18 cellular contexts compared by ENCODE assay signal in genomic region chr14:96851694-96852381, GRCh38. TPM values are rescaled to one million over a fixed set of nuclear protein-coding genes. Genes with fewer than 3 reads are reported as not detected.
DNase-seq lines count a peak whose midpoint lies in the region; ATAC-seq and TF ChIP-seq lines count a peak whose summit lies in the region.
"Had no signal": no experiment of that assay in that cellular context is flagged by ENCODE, and none has a peak within 500 bp of the region (broad histone marks: within the 10 kb centered on the region; RNA-seq: fewer than 3 reads in every experiment).

No MANE protein-coding gene starts in this region.

- H3K4me1 ChIP-seq in HEK293 (ENCODE audit: control insufficient read depth, insufficient read depth, low read length) (no peaks in the 10 kb centered on the region), endodermal cell (ENCODE audit: control insufficient read depth, insufficient read depth, low read length) (no peaks in the 10 kb centered on the region)
- H3K4me1 ChIP-seq: HAP-1 had no signal

- no peaks in the 10 kb centered on the region for H3K9me3 Mint-ChIP-seq in activated naive CD4-positive, alpha-beta T cell treated with anti-CD3 and anti-CD28 coated beads, Interleukin-2, amount 50 U/mL, for 72 hours
- no peaks in the 10 kb centered on the region for H3K9me3 Mint-ChIP-seq in activated naive CD4-positive, alpha-beta T cell treated with anti-CD3 and anti-CD28 coated beads for 36 hours
- H3K9me3 Mint-ChIP-seq in activated T-helper 2 cell treated with anti-CD3 and anti-CD28 coated beads, Interferon-gamma antibody, Interleukin-2, Interleukin-4, amounts not matched to agents 10 μg/mL and 5 μg/mL and 100 μg/mL, durations not matched to agents 14 hours and 24 hours and 36 hours: no peaks in the 10 kb centered on the region
- no peaks in the 10 kb centered on the region for H3K9me3 Mint-ChIP-seq in stimulated activated effector memory CD8-positive, alpha-beta T cell treated with anti-CD3 and anti-CD28 coated beads, Interleukin-12 subunit alpha, Interleukin-12 subunit beta, amount 100 ng/mL, for 72 hours
- H3K9me3 Mint-ChIP-seq in endodermal cell: no peaks in the 10 kb centered on the region
- H3K9me3 Mint-ChIP-seq: CD4-positive, alpha-beta T cell; IgD-negative memory B cell had no signal

- H3K36me3 Mint-ChIP-seq in activated naive CD4-positive, alpha-beta T cell treated with anti-CD3 and anti-CD28 coated beads, Interleukin-2, amount 50 U/mL, for 72 hours: peaks cover 11 to 17% of the 10 kb centered on the region in 2 donors
- peaks cover 39% of the 10 kb centered on the region for H3K36me3 Mint-ChIP-seq in activated naive CD4-positive, alpha-beta T cell treated with anti-CD3 and anti-CD28 coated beads for 36 hours (ENCODE audit: low read depth)
- peaks cover 50% of the 10 kb centered on the region for H3K36me3 Mint-ChIP-seq in activated T-helper 2 cell treated with anti-CD3 and anti-CD28 coated beads, Interferon-gamma antibody, Interleukin-2, Interleukin-4, amounts not matched to agents 10 μg/mL and 5 μg/mL and 100 μg/mL, durations not matched to agents 14 hours and 24 hours and 36 hours (ENCODE audit: low read depth)
- H3K36me3 Mint-ChIP-seq in stimulated activated effector memory CD8-positive, alpha-beta T cell treated with anti-CD3 and anti-CD28 coated beads, Interleukin-12 subunit alpha, Interleukin-12 subunit beta, amount 100 ng/mL, for 72 hours: peaks cover 59% of the 10 kb centered on the region
- H3K36me3 Mint-ChIP-seq in endodermal cell (ENCODE audit: low read depth): peaks cover 25% of the 10 kb centered on the region

- H3K27me3 ChIP-seq in endodermal cell (ENCODE audit: control insufficient read depth, insufficient read depth, low read length, poor library complexity, severe bottlenecking): no peaks in the 10 kb centered on the region

- no peaks in the 10 kb centered on the region for H3K27me3 Mint-ChIP-seq in activated naive CD4-positive, alpha-beta T cell treated with anti-CD3 and anti-CD28 coated beads for 36 hours (ENCODE audit: low read depth)
- H3K27me3 Mint-ChIP-seq in activated T-helper 2 cell treated with anti-CD3 and anti-CD28 coated beads, Interferon-gamma antibody, Interleukin-2, Interleukin-4, amounts not matched to agents 10 μg/mL and 5 μg/mL and 100 μg/mL, durations not matched to agents 14 hours and 24 hours and 36 hours (ENCODE audit: low read depth): no peaks in the 10 kb centered on the region
- H3K27me3 Mint-ChIP-seq in endodermal cell (ENCODE audit: insufficient read depth): no peaks in the 10 kb centered on the region
- H3K27me3 Mint-ChIP-seq: CD4-positive, alpha-beta T cell; IgD-negative memory B cell had no signal

- intact Hi-C loops in activated naive CD4-positive, alpha-beta T cell treated with anti-CD3 and anti-CD28 coated beads for 36 hours (cut with micrococcal nuclease): loop anchor here (5.0 kb wide), 1 partner anchor 55 kb away; the partner anchor contains the start of gene VRK1
- intact Hi-C loops in activated T-helper 2 cell treated with anti-CD3 and anti-CD28 coated beads, Interferon-gamma antibody, Interleukin-2, Interleukin-4, amounts not matched to agents 10 μg/mL and 5 μg/mL and 100 μg/mL, durations not matched to agents 14 hours and 24 hours and 36 hours (cut with micrococcal nuclease): loop anchor here (5.0 kb wide), 1 partner anchor 55 kb away; the partner anchor contains the start of gene VRK1

- POLR2A ChIA-PET in HEK293 (lab: Yijun Ruan, JAX): no interaction called here

- ATAC-seq in activated naive CD4-positive, alpha-beta T cell treated with anti-CD3 and anti-CD28 coated beads, Interleukin-2, amount 50 U/mL, for 72 hours: peak; percentile 62 to 92
- peak; percentile 31 for ATAC-seq in stimulated activated effector memory CD8-positive, alpha-beta T cell treated with anti-CD3 and anti-CD28 coated beads, Interleukin-12 subunit alpha, Interleukin-12 subunit beta, amount 100 ng/mL, for 72 hours
- no peak for ATAC-seq in GM18873 (IDR thresholded peaks at IDR 0.05; ENCODE audit: low FRiP score, unreplicated experiment)
- ATAC-seq: Panc1 had no signal

- H3K4me3 ChIP-seq in HEK293 (ENCODE audit: low read depth, low read length) (no peak overlapping the region), endodermal cell (ENCODE audit: low read length) (no peak overlapping the region)
- H3K4me3 ChIP-seq: HAP-1 had no signal

- TF ChIP-seq CTCF in HEK293 (tag by site-specific recombination; IDR thresholded peaks at IDR 0.05) (no peak), endodermal cell (conservative IDR thresholded peaks at IDR 0.05) (no peak)

- peaks cover 19% of the 10 kb centered on the region for H3K4me1 Mint-ChIP-seq in activated naive CD4-positive, alpha-beta T cell treated with anti-CD3 and anti-CD28 coated beads for 36 hours (ENCODE audit: low read depth)
- H3K4me1 Mint-ChIP-seq in activated T-helper 2 cell treated with anti-CD3 and anti-CD28 coated beads, Interferon-gamma antibody, Interleukin-2, Interleukin-4, amounts not matched to agents 10 μg/mL and 5 μg/mL and 100 μg/mL, durations not matched to agents 14 hours and 24 hours and 36 hours (ENCODE audit: low read depth): peaks cover 27% of the 10 kb centered on the region
- H3K4me1 Mint-ChIP-seq in stimulated activated effector memory CD8-positive, alpha-beta T cell treated with anti-CD3 and anti-CD28 coated beads, Interleukin-12 subunit alpha, Interleukin-12 subunit beta, amount 100 ng/mL, for 72 hours: no peaks in the 10 kb centered on the region
- H3K4me1 Mint-ChIP-seq in endodermal cell: peaks cover 10% of the 10 kb centered on the region

- no peak overlapping the region for H3K9ac ChIP-seq in endodermal cell (ENCODE audit: extremely low read depth, low read length, poor library complexity, severe bottlenecking)

- H3K4me3 Mint-ChIP-seq in activated naive CD4-positive, alpha-beta T cell treated with anti-CD3 and anti-CD28 coated beads for 36 hours: no peak overlapping the region
- no peak overlapping the region for H3K4me3 Mint-ChIP-seq in activated T-helper 2 cell treated with anti-CD3 and anti-CD28 coated beads, Interferon-gamma antibody, Interleukin-2, Interleukin-4, amounts not matched to agents 10 μg/mL and 5 μg/mL and 100 μg/mL, durations not matched to agents 14 hours and 24 hours and 36 hours (ENCODE audit: low read depth)
- H3K4me3 Mint-ChIP-seq in stimulated activated effector memory CD8-positive, alpha-beta T cell treated with anti-CD3 and anti-CD28 coated beads, Interleukin-12 subunit alpha, Interleukin-12 subunit beta, amount 100 ng/mL, for 72 hours: no peak overlapping the region
- H3K4me3 Mint-ChIP-seq in endodermal cell: no peak overlapping the region
- H3K4me3 Mint-ChIP-seq: CD4-positive, alpha-beta T cell; IgD-negative memory B cell had no signal

- CTCF ChIA-PET in activated naive CD4-positive, alpha-beta T cell treated with anti-CD3 and anti-CD28 coated beads for 36 hours (lab: Charles Lee): interaction anchor here (0.7 to 2.5 kb wide), 11 partner anchors 8 to 352 kb away, joined by 3 to 15 read pairs (median 4); partner anchors contain the start of gene VRK1
- CTCF ChIA-PET in HEK293 (lab: Yijun Ruan, JAX): interaction anchor here (0.7 to 3.1 kb wide), 10 partner anchors 8 to 89 kb away, joined by 3 to 17 read pairs (median 5); no protein-coding TSS in a partner anchor

- H3K9me3 ChIP-seq in HEK293 (ENCODE audit: control insufficient read depth, insufficient read depth, low read depth, low read length): no peaks in the 10 kb centered on the region
- H3K9me3 ChIP-seq in endodermal cell (ENCODE audit: control insufficient read depth, low read length): no peaks in the 10 kb centered on the region
- H3K9me3 ChIP-seq: HAP-1 had no signal

- H3K27ac ChIP-seq in HEK293 (ENCODE audit: extremely low read depth, low read depth, low read length) (no peak overlapping the region), endodermal cell (ENCODE audit: low read depth, low read length) (no peak overlapping the region)

- peak overlapping the region; percentile 68 to 69 for H3K27ac Mint-ChIP-seq in activated naive CD4-positive, alpha-beta T cell treated with anti-CD3 and anti-CD28 coated beads, Interleukin-2, amount 50 U/mL, for 72 hours
- H3K27ac Mint-ChIP-seq in activated naive CD4-positive, alpha-beta T cell treated with anti-CD3 and anti-CD28 coated beads for 36 hours: no peak overlapping the region
- peak overlapping the region; percentile 63 for H3K27ac Mint-ChIP-seq in activated T-helper 2 cell treated with anti-CD3 and anti-CD28 coated beads, Interferon-gamma antibody, Interleukin-2, Interleukin-4, amounts not matched to agents 10 μg/mL and 5 μg/mL and 100 μg/mL, durations not matched to agents 14 hours and 24 hours and 36 hours
- no peak overlapping the region for H3K27ac Mint-ChIP-seq in stimulated activated effector memory CD8-positive, alpha-beta T cell treated with anti-CD3 and anti-CD28 coated beads, Interleukin-12 subunit alpha, Interleukin-12 subunit beta, amount 100 ng/mL, for 72 hours
- no peak overlapping the region for H3K27ac Mint-ChIP-seq in endodermal cell
- H3K27ac Mint-ChIP-seq: CD4-positive, alpha-beta T cell; IgD-negative memory B cell had no signal

- H3K36me3 ChIP-seq in HEK293 (ENCODE audit: control insufficient read depth in 2 of 2, insufficient read depth in 1 of 2, low read length in 2 of 2): peaks cover 28 to 54% of the 10 kb centered on the region in 2 experiments; a peak in 2 of 3 replicates
- H3K36me3 ChIP-seq in endodermal cell (ENCODE audit: control insufficient read depth, insufficient read depth, low read length): peaks cover 45% of the 10 kb centered on the region

- 92 to 94% methylated on average over 4 of the region's 4 CpGs for WGBS in endodermal cell (ENCODE audit: insufficient coverage in 1 of 2, insufficient read length in 1 of 2), 2 experiments

- DNase-seq in activated naive CD4-positive, alpha-beta T cell treated with anti-CD3 and anti-CD28 coated beads, Interleukin-2, amount 50 U/mL, for 72 hours (ENCODE audit: low spot score in 2 of 2): no peak
- no peak for DNase-seq in activated naive CD4-positive, alpha-beta T cell treated with anti-CD3 and anti-CD28 coated beads for 36 hours
- no peak for DNase-seq in activated T-helper 2 cell treated with anti-CD3 and anti-CD28 coated beads, Interferon-gamma antibody, Interleukin-2, Interleukin-4, amounts not matched to agents 10 μg/mL and 5 μg/mL and 100 μg/mL, durations not matched to agents 14 hours and 24 hours and 36 hours (ENCODE audit: low spot score)
- DNase-seq in stimulated activated effector memory CD8-positive, alpha-beta T cell treated with anti-CD3 and anti-CD28 coated beads, Interleukin-12 subunit alpha, Interleukin-12 subunit beta, amount 100 ng/mL, for 72 hours (ENCODE audit: low spot score in 2 of 2): no peak
- DNase-seq in endodermal cell (no peak), iPS-NIHi11 (ENCODE audit: low spot score) (no peak)
- DNase-seq: ACHN; CD4-positive, alpha-beta T cell; NCI-H1417 treated with DMSO at 0.1 percent for 48 hours; NCI-H2029; NCI-H2171 treated with DMSO at 0.1 percent for 48 hours; NCI-H774; Right ventricle myocardium superior had no signal

RNA-seq across cellular contexts. Expression of gene VRK1, which starts 54.7 kb away (rescaled TPM):
- total RNA-seq in activated naive CD4-positive, alpha-beta T cell treated with anti-CD3 and anti-CD28 coated beads, Interleukin-2, amount 50 U/mL, for 72 hours: 10 to 100 TPM; 51.7 to 63.1 TPM
- 10 to 100 TPM; 64.9 to 74.3 TPM for total RNA-seq in activated naive CD4-positive, alpha-beta T cell treated with anti-CD3 and anti-CD28 coated beads for 36 hours
- 67.8 and 70.4 TPM in 2 replicates for total RNA-seq in activated T-helper 2 cell treated with anti-CD3 and anti-CD28 coated beads, Interferon-gamma antibody, Interleukin-2, Interleukin-4, amounts not matched to agents 10 μg/mL and 5 μg/mL and 100 μg/mL, durations not matched to agents 14 hours and 24 hours and 36 hours
- 10 to 100 TPM; 39.1 to 54.9 TPM for total RNA-seq in endodermal cell
- 51.2 TPM for polyA plus RNA-seq in endodermal cell (2013, experiment 1 of 2)
- 54.0 TPM for polyA plus RNA-seq in endodermal cell (2013, experiment 2 of 2)

Comparison
In these comparisons a context has a peak if more than half of its experiments do, and no peak if none do; other contexts are left out.
1. H3K27ac Mint-ChIP-seq: peak in activated naive CD4-positive, alpha-beta T cell treated with anti-CD3 and anti-CD28 coated beads, Interleukin-2, amount 50 U/mL, for 72 hours (2 of 2) and activated T-helper 2 cell treated with anti-CD3 and anti-CD28 coated beads, Interferon-gamma antibody, Interleukin-2, Interleukin-4, amounts not matched to agents 10 μg/mL and 5 μg/mL and 100 μg/mL, durations not matched to agents 14 hours and 24 hours and 36 hours (single experiment); none in activated naive CD4-positive, alpha-beta T cell treated with anti-CD3 and anti-CD28 coated beads for 36 hours (single experiment), stimulated activated effector memory CD8-positive, alpha-beta T cell treated with anti-CD3 and anti-CD28 coated beads, Interleukin-12 subunit alpha, Interleukin-12 subunit beta, amount 100 ng/mL, for 72 hours (single experiment) and endodermal cell (single experiment).